1 cellular context compared by ENCODE assay signal in genomic region chr10:69213601-69214311, GRCh38.
A peak's percentile ranks its signal among the peaks of the same experiment; 100 is the strongest.
TF ChIP-seq lines count a peak whose summit lies in the region.

No MANE protein-coding gene starts in this region.

TF ChIP-seq in HEK293, 187 proteins besides CTCF, POLR2A, EP300 and RAD21 (continued from another document and continues in another):
- TF ChIP-seq ZNF530 (tag by site-specific recombination; IDR thresholded peaks at IDR 0.05; ENCODE audit: low read depth), result no peak
- no peak for TF ChIP-seq ZFP69B (tag by site-specific recombination; IDR thresholded peaks at IDR 0.05)
- no peak for TF ChIP-seq ZNF148 (tag by site-specific recombination; IDR thresholded peaks at IDR 0.05; ENCODE audit: borderline replicate concordance)
- no peak for TF ChIP-seq ZNF146 (tag by site-specific recombination; IDR thresholded peaks at IDR 0.05)
- TF ChIP-seq HIC1 (tag by site-specific recombination; IDR thresholded peaks at IDR 0.05), result peak; percentile 86
- peak; percentile 54; the same call in 1 of the 2 replicates for TF ChIP-seq ZEB2 (tag by site-specific recombination; IDR thresholded peaks at IDR 0.05)
- TF ChIP-seq SALL2 (tag by site-specific recombination; IDR thresholded peaks at IDR 0.05; ENCODE audit: borderline replicate concordance), result no peak
- no peak for TF ChIP-seq ELK4 (IDR thresholded peaks at IDR 0.05; ENCODE audit: borderline replicate concordance, low read depth, low read length)
- no peak for TF ChIP-seq KLF1 (tag by site-specific recombination; IDR thresholded peaks at IDR 0.05)
- no peak for TF ChIP-seq ZSCAN5A (tag by site-specific recombination; IDR thresholded peaks at IDR 0.05)
- TF ChIP-seq ZSCAN16 (tag by site-specific recombination; IDR thresholded peaks at IDR 0.05), result no peak
- no peak for TF ChIP-seq ZNF510 (tag by site-specific recombination; IDR thresholded peaks at IDR 0.05; ENCODE audit: insufficient replicate concordance)
- peak; percentile 83 for TF ChIP-seq ZBTB17 (tag by site-specific recombination; IDR thresholded peaks at IDR 0.05)
- TF ChIP-seq HOXA7 (CRISPR knock-in tag; IDR thresholded peaks at IDR 0.05; ENCODE audit: borderline replicate concordance), result no peak
- TF ChIP-seq PRDM4 (tag by site-specific recombination; IDR thresholded peaks at IDR 0.05), result peak; percentile 34; the same call in 1 of the 2 replicates
- no peak for TF ChIP-seq SCRT2 (tag by site-specific recombination; IDR thresholded peaks at IDR 0.05)
- no peak for TF ChIP-seq ZNF768 (tag by site-specific recombination; IDR thresholded peaks at IDR 0.05)
- TF ChIP-seq ZNF404 (tag by site-specific recombination; IDR thresholded peaks at IDR 0.05), result no peak
- TF ChIP-seq ZNF843 (tag by site-specific recombination; IDR thresholded peaks at IDR 0.05), result peak; percentile 73; the same call in 1 of the 2 replicates
- peak; percentile 64 for TF ChIP-seq SP3 (tag by site-specific recombination; IDR thresholded peaks at IDR 0.05)
- no peak for TF ChIP-seq KLF7 (tag by site-specific recombination; IDR thresholded peaks at IDR 0.05; ENCODE audit: borderline replicate concordance)
- TF ChIP-seq MZF1 (tag by site-specific recombination; IDR thresholded peaks at IDR 0.05; ENCODE audit: borderline replicate concordance), result no peak
- TF ChIP-seq ZNF26 (tag by site-specific recombination; IDR thresholded peaks at IDR 0.05), result no peak
- TF ChIP-seq ZFP41 (tag by site-specific recombination; IDR thresholded peaks at IDR 0.05; ENCODE audit: borderline replicate concordance), result no peak
- TF ChIP-seq ZXDB (tag by site-specific recombination; IDR thresholded peaks at IDR 0.05), result peak; percentile 66
- no peak for TF ChIP-seq ZBTB44 (tag by site-specific recombination; IDR thresholded peaks at IDR 0.05)
- TF ChIP-seq WT1 (tag by site-specific recombination; IDR thresholded peaks at IDR 0.05), result no peak; the same call in 1 of the 2 replicates
- no peak for TF ChIP-seq ZNF266 (tag by site-specific recombination; IDR thresholded peaks at IDR 0.05; ENCODE audit: low read depth)
- TF ChIP-seq ZNF211 (tag by site-specific recombination; IDR thresholded peaks at IDR 0.05; ENCODE audit: low read depth), result no peak
- no peak for TF ChIP-seq MYNN (tag by site-specific recombination; IDR thresholded peaks at IDR 0.05; ENCODE audit: borderline replicate concordance)
- TF ChIP-seq ZNF223 (tag by site-specific recombination; IDR thresholded peaks at IDR 0.05), result no peak
- TF ChIP-seq ZBTB21 (tag by site-specific recombination; IDR thresholded peaks at IDR 0.05), result 0 out of 2 replicates have a peak, but pooled peaks have one; percentile 11
- TF ChIP-seq RBAK (tag by site-specific recombination; IDR thresholded peaks at IDR 0.05), result no peak
- TF ChIP-seq ZFHX2 (tag by site-specific recombination; conservative IDR thresholded peaks at IDR 0.05), result no peak
- peak; percentile 67 for TF ChIP-seq ZNF692 (tag by site-specific recombination; IDR thresholded peaks at IDR 0.05)
- TF ChIP-seq GLIS2 (tag by site-specific recombination; IDR thresholded peaks at IDR 0.05), result no peak
- peak; percentile 53; the same call in 1 of the 2 replicates for TF ChIP-seq BCL11A (tag by site-specific recombination; IDR thresholded peaks at IDR 0.05; ENCODE audit: low read depth)
- no peak for TF ChIP-seq ZNF747 (tag by site-specific recombination; IDR thresholded peaks at IDR 0.05)
- no peak for TF ChIP-seq ZNF658 (tag by site-specific recombination; IDR thresholded peaks at IDR 0.05)
- no peak for TF ChIP-seq ZNF473 (tag by site-specific recombination; IDR thresholded peaks at IDR 0.05)
- TF ChIP-seq ZNF776 (tag by site-specific recombination; IDR thresholded peaks at IDR 0.05; ENCODE audit: borderline replicate concordance), result no peak
- no peak for TF ChIP-seq ZNF175 (tag by site-specific recombination; IDR thresholded peaks at IDR 0.05)
- TF ChIP-seq ZBTB1 (tag by site-specific recombination; IDR thresholded peaks at IDR 0.05), result no peak
- no peak for TF ChIP-seq ZNF302 (tag by site-specific recombination; IDR thresholded peaks at IDR 0.05; ENCODE audit: low read depth)
- TF ChIP-seq ZNF785 (tag by site-specific recombination; IDR thresholded peaks at IDR 0.05), result no peak
- no peak for TF ChIP-seq ZBTB26 (tag by site-specific recombination; optimal IDR thresholded peaks at IDR 0.05)
- no peak for TF ChIP-seq ZNF561 (tag by site-specific recombination; IDR thresholded peaks at IDR 0.05; ENCODE audit: borderline replicate concordance)
- TF ChIP-seq OSR2 (tag by site-specific recombination; IDR thresholded peaks at IDR 0.05), result peak; percentile 62; the same call in 1 of the 2 replicates
- TF ChIP-seq KLF17 (tag by site-specific recombination; IDR thresholded peaks at IDR 0.05), result no peak
- TF ChIP-seq SP7 (tag by site-specific recombination; IDR thresholded peaks at IDR 0.05), result peak; percentile 85
- no peak for TF ChIP-seq YY1 (tag by site-specific recombination; IDR thresholded peaks at IDR 0.05)
- 0 out of 2 replicates have a peak, but pooled peaks have one; percentile 69 for TF ChIP-seq ZNF600 (tag by site-specific recombination; IDR thresholded peaks at IDR 0.05)
- no peak for TF ChIP-seq ZNF114 (tag by site-specific recombination; IDR thresholded peaks at IDR 0.05)
- TF ChIP-seq ZNF121 (tag by site-specific recombination; IDR thresholded peaks at IDR 0.05), result no peak
